In the genomic region with DNA sequence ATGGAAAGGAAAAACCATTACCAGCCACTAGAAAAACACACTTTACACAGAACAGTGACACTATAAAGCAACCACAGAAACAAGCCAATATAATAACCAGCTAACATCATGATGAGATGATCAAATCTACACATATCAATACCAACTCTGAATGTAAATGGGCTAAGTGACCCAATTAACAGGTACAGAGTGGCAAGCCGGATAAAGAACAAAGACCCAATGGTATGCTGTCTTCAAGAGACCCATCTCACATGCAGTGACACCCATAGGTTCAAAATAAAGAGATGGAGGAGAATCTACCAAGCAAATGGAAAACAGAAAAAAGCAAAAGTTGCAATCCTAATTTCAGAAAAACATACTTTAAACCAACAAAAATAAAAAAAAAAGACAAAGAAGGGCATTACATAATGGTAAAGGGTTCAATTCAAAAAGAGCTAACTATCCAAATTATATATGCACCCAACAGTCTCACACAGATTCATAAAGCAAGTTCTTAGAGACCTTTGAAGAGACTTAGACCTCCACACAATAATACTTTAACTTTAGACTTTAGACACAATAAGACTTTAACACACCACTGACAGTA, we compare ENCODE assay signal across 6 cellular contexts.
"Had no signal": no experiment of that assay in that cellular context is flagged by ENCODE, and none has a peak within 500 bp of the region (broad histone marks: within the 10 kb centered on the region; RNA-seq: fewer than 3 reads in every experiment).

No MANE protein-coding gene starts in this region.

- H3K4me1 Mint-ChIP-seq: IgD-negative memory B cell had no signal

- H3K4me3 Mint-ChIP-seq: IgD-negative memory B cell had no signal

- DNase-seq: IMR-90, KBM-7 had no signal

- H3K4me3 ChIP-seq: K562 had no signal

- ATAC-seq: HepG2, K562 had no signal

- H3K27ac ChIP-seq: HL-60 had no signal
